Comparison of ENCODE assay signal across 8 cellular contexts in genomic region chr1:185314416-185314815, GRCh38. TPM values are rescaled to one million over a fixed set of nuclear protein-coding genes. Genes with fewer than 3 reads are reported as not detected.
A peak's percentile ranks its signal among the peaks of the same experiment; 100 is the strongest.
DNase-seq lines count a peak whose midpoint lies in the region; ATAC-seq and TF ChIP-seq lines count a peak whose summit lies in the region.

No MANE protein-coding gene starts in this region.

- H3K27ac ChIP-seq in left ventricle myocardium inferior (replicated peaks), result peak overlapping the region; percentile 96

- H3K9me3 ChIP-seq in left ventricle myocardium inferior (replicated peaks), result no peaks in the 10 kb centered on the region

- in situ Hi-C loops in GM13977 (cut with MboI; ENCODE audit: low pct_unique_long_range_greater_than_20kb, low sequenced_read_pairs, unreplicated experiment), result no loop called here

- H3K27ac Mint-ChIP-seq in activated naive CD4-positive, alpha-beta T cell treated with anti-CD3 and anti-CD28 coated beads, Interleukin-2, amount 50 U/mL, for 72 hours, result peak overlapping the region; percentile 49 to 84
- H3K27ac Mint-ChIP-seq in type B pancreatic cell, result peak overlapping the region; percentile 67

- intact Hi-C loops in left ventricle myocardium inferior (cut with micrococcal nuclease), result no loop called here
- intact Hi-C loops in cardiac septum (cut with DNase I), result loop anchor here (10.0 kb wide), 1 partner anchor 280 kb away; no protein-coding TSS in a partner anchor

- peaks cover 39 to 46% of the 10 kb centered on the region in 2 donors for H3K36me3 Mint-ChIP-seq in activated naive CD4-positive, alpha-beta T cell treated with anti-CD3 and anti-CD28 coated beads, Interleukin-2, amount 50 U/mL, for 72 hours
- H3K36me3 Mint-ChIP-seq in type B pancreatic cell, result peaks cover 10% of the 10 kb centered on the region

- TF ChIP-seq CTCF in left ventricle myocardium inferior (IDR thresholded peaks at IDR 0.05; ENCODE audit: borderline replicate concordance), result no peak
- TF ChIP-seq CTCF in type B pancreatic cell (conservative IDR thresholded peaks at IDR 0.05), result no peak
- TF ChIP-seq CTCF in GM13977 (IDR thresholded peaks at IDR 0.05; ENCODE audit: extremely low read depth, insufficient read depth, missing control alignments), result no peak

- peaks cover 17% of the 10 kb centered on the region for H3K36me3 ChIP-seq in left ventricle myocardium inferior

- H3K27me3 ChIP-seq in left ventricle myocardium inferior (ENCODE audit: low read depth), result no peaks in the 10 kb centered on the region

- no peaks in the 10 kb centered on the region for H3K9me3 Mint-ChIP-seq in activated naive CD4-positive, alpha-beta T cell treated with anti-CD3 and anti-CD28 coated beads, Interleukin-2, amount 50 U/mL, for 72 hours
- H3K9me3 Mint-ChIP-seq in type B pancreatic cell, result no peaks in the 10 kb centered on the region

- H3K4me3 ChIP-seq in left ventricle myocardium inferior, result peak overlapping the region; percentile 85

- peaks cover 88% of the 10 kb centered on the region for H3K4me1 ChIP-seq in left ventricle myocardium inferior

- peak overlapping the region; percentile 91 for H3K4me3 Mint-ChIP-seq in type B pancreatic cell

- ATAC-seq in activated naive CD4-positive, alpha-beta T cell treated with anti-CD3 and anti-CD28 coated beads, Interleukin-2, amount 50 U/mL, for 72 hours, result no peak
- no peak for ATAC-seq in GM21367 (IDR thresholded peaks at IDR 0.05; ENCODE audit: unreplicated experiment)

- DNase-seq in left ventricle myocardium inferior (no peak), cardiac septum (ENCODE audit: low spot score) (no peak), kidney tubule cell (ENCODE audit: low spot score) (peak; percentile 34), type B pancreatic cell (ENCODE audit: extremely low spot score, unreplicated experiment) (no peak), GM13977 (ENCODE audit: low spot score) (no peak), GM19238 (ENCODE audit: insufficient read length, low spot score) (no peak)
- no peak for DNase-seq in activated naive CD4-positive, alpha-beta T cell treated with anti-CD3 and anti-CD28 coated beads, Interleukin-2, amount 50 U/mL, for 72 hours (ENCODE audit: low spot score in 2 of 2)

- H3K4me1 Mint-ChIP-seq in type B pancreatic cell (ENCODE audit: unreplicated experiment), result peaks cover 43% of the 10 kb centered on the region

- no peaks in the 10 kb centered on the region for H3K27me3 Mint-ChIP-seq in type B pancreatic cell

RNA-seq across cellular contexts. Expression of gene IVNS1ABP, which starts 2.6 kb away (rescaled TPM):
- total RNA-seq in left ventricle myocardium inferior, result 70.3 TPM
- 116 TPM for total RNA-seq in cardiac septum
- 100 to 1,000 TPM in 1 of 2 donors, 10 to 100 TPM in 1; 92.2 to 201 TPM for total RNA-seq in activated naive CD4-positive, alpha-beta T cell treated with anti-CD3 and anti-CD28 coated beads, Interleukin-2, amount 50 U/mL, for 72 hours
- 63.7 and 98.2 TPM in 2 replicates for total RNA-seq in type B pancreatic cell (ENCODE audit: low replicate concordance)
